Comparison of ENCODE assay signal across 9 cellular contexts in genomic region chr7:31526882-31527281, GRCh38. TPM values are rescaled to one million over a fixed set of nuclear protein-coding genes. Genes with fewer than 3 reads are reported as not detected.
"Had no signal": no experiment of that assay in that cellular context is flagged by ENCODE, and none has a peak within 500 bp of the region (broad histone marks: within the 10 kb centered on the region; RNA-seq: fewer than 3 reads in every experiment).

No MANE protein-coding gene starts in this region.

- ATAC-seq: HCT116, HepG2 had no signal

- DNase-seq: GM23248, GOT3, H7, HFFc6 had no signal

- H3K36me3 ChIP-seq: HAP-1 had no signal

- H3K4me1 ChIP-seq: HAP-1 had no signal

- FAIRE-seq: HepG2 had no signal

- H3K9me3 ChIP-seq: HAP-1 had no signal

- H3K4me3 ChIP-seq: GM23248, HAP-1 had no signal

RNA-seq across cellular contexts. Expression of gene ITPRID1, which starts 13.0 kb away (rescaled TPM):
- total RNA-seq: GM23248, H4, HepG2, HFFc6, HT1080 had no signal
